25 cellular contexts compared by ENCODE assay signal in genomic region chr17:50330151-50330753, GRCh38. TPM values are rescaled to one million over a fixed set of nuclear protein-coding genes. Genes with fewer than 3 reads are reported as not detected.
"Had no signal": no experiment of that assay in that cellular context is flagged by ENCODE, and none has a peak within 500 bp of the region (broad histone marks: within the 10 kb centered on the region; RNA-seq: fewer than 3 reads in every experiment).

No MANE protein-coding gene starts in this region.

- H3K27ac ChIP-seq: ovary, right lobe of liver, spleen, thoracic aorta, upper lobe of left lung had no signal

- H3K27me3 ChIP-seq: ovary, right lobe of liver, upper lobe of left lung had no signal

- H3K36me3 ChIP-seq: ovary, right lobe of liver, spleen, thoracic aorta, upper lobe of left lung had no signal

- ATAC-seq: activated CD4-positive, alpha-beta T cell treated with anti-CD3 and anti-CD28 coated beads for 36 hours; activated CD8-positive, alpha-beta memory T cell treated with anti-CD3 and anti-CD28 coated beads, Interleukin-2, amount 10 ng/mL, durations not matched to agents 7 days and 5 days; effector memory CD8-positive, alpha-beta T cell; left lobe of liver; right lobe of liver; stimulated activated naive B cell treated with anti-CD40 and anti-IgM and Interleukin-4, amounts not matched to agents 10 μg/mL and 1 μg/mL and 100 μg/mL, for 72 hours; WTC11 had no signal

- DNase-seq: activated CD4-positive, alpha-beta memory T cell treated with anti-CD3 and anti-CD28 coated beads, Interleukin-2, amount 10 ng/mL, durations not matched to agents 7 days and 5 days; activated CD4-positive, alpha-beta T cell treated with anti-CD3 and anti-CD28 coated beads for 36 hours; activated CD8-positive, alpha-beta memory T cell treated with anti-CD3 and anti-CD28 coated beads, Interleukin-2, amount 10 ng/mL, durations not matched to agents 7 days and 5 days; activated naive CD4-positive, alpha-beta T cell; activated naive CD8-positive, alpha-beta T cell treated with anti-CD3 and anti-CD28 coated beads for 36 hours; activated T-cell treated with anti-CD3 and anti-CD28 coated beads, Interleukin-2, amount 50 U/mL, for 24 hours; amygdala; effector memory CD8-positive, alpha-beta T cell; foreskin fibroblast; midbrain; ovary; right lobe of liver; spleen; stimulated activated CD4-positive, alpha-beta T cell treated with anti-CD3 and anti-CD28 coated beads, Interleukin-4, amount 100 ng/mL, for 4 hours; stimulated activated naive B cell treated with anti-CD40 and anti-IgM and Interleukin-4, amounts not matched to agents 10 μg/mL and 1 μg/mL and 100 μg/mL, for 72 hours; T-helper 2 cell; upper lobe of left lung had no signal

- H3K9me3 ChIP-seq: ovary, right lobe of liver, spleen, thoracic aorta, upper lobe of left lung had no signal

- H3K4me3 ChIP-seq: ovary, right lobe of liver, spleen, thoracic aorta, upper lobe of left lung had no signal

- FAIRE-seq: islet of Langerhans had no signal

- H3K4me1 ChIP-seq: right lobe of liver, upper lobe of left lung had no signal

RNA-seq across cellular contexts. Expression of gene TMEM92, which starts 56.0 kb away (rescaled TPM):
- total RNA-seq: activated naive CD8-positive, alpha-beta T cell treated with anti-CD3 and anti-CD28 coated beads for 36 hours; cardiac septum; dermis microvascular lymphatic vessel endothelial cell; lung microvascular endothelial cell had no signal
- polyA plus RNA-seq: neural cell had no signal
